Comparison of ENCODE assay signal across 1 cellular context in genomic region chr1:30731806-30732276, GRCh38.
TF ChIP-seq lines count a peak whose summit lies in the region.

No MANE protein-coding gene starts in this region.

TF ChIP-seq in K562, 482 proteins besides CTCF, POLR2A, EP300 and RAD21 (continued from another document):
- TF ChIP-seq SFPQ (IDR thresholded peaks at IDR 0.05; ENCODE audit: low read depth, low read length) (no peak), ILK (tag; IDR thresholded peaks at IDR 0.05; ENCODE audit: borderline replicate concordance, low read depth) (no peak), HBP1 (CRISPR knock-in tag; IDR thresholded peaks at IDR 0.05) (peak; percentile 70; the same call in 1 of the 2 replicates), SRSF1 (IDR thresholded peaks at IDR 0.05; ENCODE audit: low read depth, low read length) (no peak), PATZ1 (CRISPR knock-in tag; IDR thresholded peaks at IDR 0.05; ENCODE audit: borderline replicate concordance) (no peak), IRF2 (CRISPR knock-in tag; IDR thresholded peaks at IDR 0.05) (no peak), MCM5 (IDR thresholded peaks at IDR 0.05; ENCODE audit: low read depth) (no peak), FOXM1 (IDR thresholded peaks at IDR 0.05; ENCODE audit: low read depth) (no peak), FOXM1 (CRISPR knock-in tag; IDR thresholded peaks at IDR 0.05; ENCODE audit: low read depth) (no peak), BRF2 (IDR thresholded peaks at IDR 0.05; ENCODE audit: borderline replicate concordance, insufficient read depth, insufficient read length) (no peak), DACH1 (IDR thresholded peaks at IDR 0.05; ENCODE audit: partially characterized antibody) (no peak), LEF1 (IDR thresholded peaks at IDR 0.05) (no peak), THRB (CRISPR knock-in tag; conservative IDR thresholded peaks at IDR 0.05) (no peak), IFI16 (CRISPR knock-in tag; IDR thresholded peaks at IDR 0.05) (no peak), SMC3 (conservative IDR thresholded peaks at IDR 0.05; ENCODE audit: insufficient read depth, low read depth, low read length) (no peak), DEAF1 (CRISPR knock-in tag; IDR thresholded peaks at IDR 0.05) (no peak), ERF (CRISPR knock-in tag; IDR thresholded peaks at IDR 0.05) (peak; percentile 53; the same call in 1 of the 2 replicates), HNRNPK (IDR thresholded peaks at IDR 0.05; ENCODE audit: low read depth, low read length, poor library complexity, severe bottlenecking) (no peak), YBX1 (IDR thresholded peaks at IDR 0.05) (no peak), MAZ (CRISPR knock-in tag; conservative IDR thresholded peaks at IDR 0.05 in 1 of 2, IDR thresholded peaks at IDR 0.05 in 1 of 2) (peak; percentile 52 to 57), ZFP36 (IDR thresholded peaks at IDR 0.05; ENCODE audit: low read depth, low read length, partially characterized antibody) (no peak)
TF ChIP-seq in K562: peak in this region for 73.
